ENCODE assay signal across 8 cellular contexts in genomic region chr6:44220913-44221290, GRCh38. TPM values are rescaled to one million over a fixed set of nuclear protein-coding genes. Genes with fewer than 3 reads are reported as not detected.
DNase-seq lines count a peak whose midpoint lies in the region; ATAC-seq and TF ChIP-seq lines count a peak whose summit lies in the region.
"Had no signal": no experiment of that assay in that cellular context is flagged by ENCODE, and none has a peak within 500 bp of the region (broad histone marks: within the 10 kb centered on the region; RNA-seq: fewer than 3 reads in every experiment).

No MANE protein-coding gene starts in this region.

- intact Hi-C loops in left ventricle myocardium inferior (cut with micrococcal nuclease), result no loop called here
- intact Hi-C loops in left cardiac atrium (cut with DNase I), result no loop called here
- intact Hi-C loops in vagina (cut with DNase I), result no loop called here

- H3K36me3 ChIP-seq in left ventricle myocardium inferior, result no peaks in the 10 kb centered on the region
- H3K36me3 ChIP-seq in vagina, result no peaks in the 10 kb centered on the region
- H3K36me3 ChIP-seq: BLaER1 treated with 17β-estradiol and CSF1 and Interleukin-3, amounts not matched to agents 10 nM and 100 nM had no signal

- peaks cover 98% of the 10 kb centered on the region for H3K4me1 ChIP-seq in left ventricle myocardium inferior
- H3K4me1 ChIP-seq in vagina, result peaks cover 84% of the 10 kb centered on the region

- H3K27ac Mint-ChIP-seq in memory B cell, result no peak overlapping the region

- H3K27me3 Mint-ChIP-seq in memory B cell, result no peaks in the 10 kb centered on the region

- TF ChIP-seq CTCF in left ventricle myocardium inferior (IDR thresholded peaks at IDR 0.05; ENCODE audit: borderline replicate concordance), result no peak
- TF ChIP-seq CTCF in vagina (IDR thresholded peaks at IDR 0.05), result no peak

- H3K9me3 ChIP-seq in left ventricle myocardium inferior (replicated peaks) (no peaks in the 10 kb centered on the region), vagina (no peaks in the 10 kb centered on the region)
- H3K9me3 ChIP-seq: BLaER1 treated with 17β-estradiol and CSF1 and Interleukin-3, amounts not matched to agents 10 nM and 100 nM had no signal

- peak overlapping the region; percentile 98 for H3K27ac ChIP-seq in left ventricle myocardium inferior (replicated peaks)
- peak overlapping the region; percentile 95 for H3K27ac ChIP-seq in vagina

- no peak for DNase-seq in left ventricle myocardium inferior
- no peak for DNase-seq in left cardiac atrium
- no peak for DNase-seq in memory B cell (ENCODE audit: low spot score in 2 of 2)
- DNase-seq in vagina (ENCODE audit: extremely low spot score in 2 of 2), result no peak
- no peak for DNase-seq in activated CD4-positive, CD25-positive, alpha-beta regulatory T cell treated with anti-CD3 and anti-CD28 coated beads, Interleukin-2, amount 50 U/mL, for 72 hours
- DNase-seq in DMS79 (lab: John Stamatoyannopoulos, UW), result no peak

- H3K4me3 ChIP-seq in left ventricle myocardium inferior, result peak overlapping the region; percentile 75
- H3K4me3 ChIP-seq in vagina, result peak overlapping the region in 1 of 2 donors; percentile 74

- TF ChIP-seq POLR2A in vagina (IDR thresholded peaks at IDR 0.05), result no peak

- H3K4me1 Mint-ChIP-seq in memory B cell, result peaks cover 30% of the 10 kb centered on the region

- no peaks in the 10 kb centered on the region for H3K36me3 Mint-ChIP-seq in memory B cell
- H3K36me3 Mint-ChIP-seq: naive thymus-derived CD8-positive, alpha-beta T cell had no signal

- H3K4me3 Mint-ChIP-seq in memory B cell, result peak overlapping the region; percentile 21

- no peaks in the 10 kb centered on the region for H3K9me3 Mint-ChIP-seq in memory B cell
- H3K9me3 Mint-ChIP-seq: naive thymus-derived CD8-positive, alpha-beta T cell had no signal

- ATAC-seq in left cardiac atrium (no peak), memory B cell (ENCODE audit: low read depth) (no peak)

- H3K27me3 ChIP-seq in left ventricle myocardium inferior (ENCODE audit: low read depth), result no peaks in the 10 kb centered on the region
- H3K27me3 ChIP-seq in vagina, result no peaks in the 10 kb centered on the region

RNA-seq across cellular contexts. Expression of gene SLC29A1, which starts 2.5 kb away (rescaled TPM):
- total RNA-seq in left ventricle myocardium inferior (154 TPM), left cardiac atrium (100 to 1,000 TPM; 115 to 130 TPM), vagina (51.1 TPM)

RNA-seq across cellular contexts. Expression of gene MYMX, which starts 4.2 kb away (rescaled TPM):
- 0.36 TPM for total RNA-seq in left ventricle myocardium inferior
- 1 to 10 TPM; 2.4 to 3.8 TPM for total RNA-seq in left cardiac atrium
- total RNA-seq in vagina, result not detected
- total RNA-seq: naive thymus-derived CD8-positive, alpha-beta T cell had no signal

RNA-seq across cellular contexts. Expression of gene HSP90AB1, which starts 26.0 kb away (rescaled TPM):
- total RNA-seq in left ventricle myocardium inferior (786 TPM), left cardiac atrium (100 to 1,000 TPM; 657 to 662 TPM), vagina (463 TPM)

RNA-seq across cellular contexts. Expression of gene SLC35B2, which starts 36.4 kb away (rescaled TPM):
- total RNA-seq in left ventricle myocardium inferior, result 20.2 TPM
- 10 to 100 TPM; 23.3 to 29.9 TPM for total RNA-seq in left cardiac atrium
- total RNA-seq in vagina, result 19.6 TPM

RNA-seq across cellular contexts. Expression of gene NFKBIE, which starts 44.4 kb away (rescaled TPM):
- total RNA-seq in left ventricle myocardium inferior, result 2.1 TPM
- 1 to 10 TPM; 3.8 to 5.8 TPM for total RNA-seq in left cardiac atrium
- 17.2 TPM for total RNA-seq in vagina
